In the genomic region with DNA sequence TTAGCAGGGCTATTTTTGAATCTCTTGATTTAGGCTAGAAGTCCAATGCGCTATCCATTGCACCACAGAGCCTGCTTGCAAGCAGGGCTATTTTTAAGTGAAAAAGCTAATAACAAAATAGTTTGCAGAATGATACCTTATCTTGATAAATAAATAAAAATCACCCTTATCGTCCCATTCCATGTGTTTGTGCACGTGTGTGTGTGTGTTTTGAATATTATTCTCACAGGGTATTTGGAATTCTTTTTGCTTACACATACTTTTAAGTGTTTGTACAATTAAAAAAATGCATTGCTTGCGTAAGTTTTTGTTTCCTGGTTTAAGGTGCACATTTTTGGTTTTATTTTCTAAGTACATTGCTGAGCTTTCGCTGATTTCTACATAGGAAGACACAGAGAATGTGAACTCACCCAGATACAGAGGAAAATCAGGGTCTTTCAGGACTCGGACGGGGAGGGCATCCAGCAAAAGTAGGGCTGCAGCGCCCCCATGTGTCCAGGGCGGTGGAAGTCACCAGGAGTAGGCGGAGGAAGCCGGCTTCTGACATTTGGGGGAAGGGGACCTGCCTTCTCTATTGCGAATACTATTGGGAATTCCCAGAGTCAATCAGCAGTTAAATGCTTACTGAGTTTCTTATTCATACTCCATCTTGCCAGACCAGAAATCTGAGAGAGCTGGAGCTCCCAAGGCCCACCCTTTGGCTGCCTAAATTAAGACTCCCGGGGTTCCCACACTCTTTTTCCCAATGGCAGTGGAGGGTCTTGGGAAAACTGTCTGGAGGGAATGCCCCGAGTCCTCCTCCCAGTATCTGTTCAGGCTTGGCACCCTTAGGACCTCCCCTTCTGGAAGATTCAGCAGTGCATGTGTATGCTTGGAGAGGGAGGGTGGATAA, we compare ENCODE assay signal across 8 cellular contexts. TPM values are rescaled to one million over a fixed set of nuclear protein-coding genes. Genes with fewer than 3 reads are reported as not detected.
DNase-seq lines count a peak whose midpoint lies in the region; ATAC-seq lines count a peak whose summit lies in the region.

No MANE protein-coding gene starts in this region.

- H3K36me3 ChIP-seq in rectal smooth muscle tissue (ENCODE audit: control insufficient read depth, insufficient read depth, low read length): no peaks in the 10 kb centered on the region

- no peaks in the 10 kb centered on the region for H3K36me3 Mint-ChIP-seq in T-helper 17 cell (ENCODE audit: low read depth)

- no peak overlapping the region for H3K9ac ChIP-seq in rectal smooth muscle tissue (ENCODE audit: low read length)

- intact Hi-C loops in left ventricle myocardium superior (cut with micrococcal nuclease): loop anchor here (5.0 kb wide), 1 partner anchor 805 kb away; no protein-coding TSS in a partner anchor

- H3K9me3 ChIP-seq in T-helper 17 cell (ENCODE audit: control insufficient read depth, low read length, poor library complexity, severe bottlenecking): no peaks in the 10 kb centered on the region

- H3K27me3 Mint-ChIP-seq in T-helper 17 cell: peaks cover 15% of the 10 kb centered on the region

- DNase-seq in COLO668 (lab: John Stamatoyannopoulos, UW; ENCODE audit: unreplicated experiment) (peak; percentile 77), NCI-H1092 (lab: John Stamatoyannopoulos, UW) (peak; percentile 60), T-helper 17 cell (peak; percentile 64 to 86 (median 74)), amniotic stem cell (lab: John Stamatoyannopoulos, UW) (peak; percentile 38), left ventricle myocardium superior (peak; percentile 86)

- no peak overlapping the region for H3K27ac Mint-ChIP-seq in T-helper 17 cell

- peak overlapping the region; percentile 60 for H3K4me3 Mint-ChIP-seq in T-helper 17 cell

- ATAC-seq in GM21723 (IDR thresholded peaks at IDR 0.05; ENCODE audit: unreplicated experiment) (peak; percentile 47), T-helper 17 cell (peak; percentile 88), left ventricle myocardium superior (peak; percentile 89), GM18858 (IDR thresholded peaks at IDR 0.05; ENCODE audit: unreplicated experiment) (no peak)

- no peaks in the 10 kb centered on the region for H3K27me3 ChIP-seq in rectal smooth muscle tissue (ENCODE audit: control insufficient read depth, insufficient read depth, low read length)

- H3K4me3 ChIP-seq in rectal smooth muscle tissue (ENCODE audit: low read length): peak overlapping the region; percentile 31

- peaks cover 8% of the 10 kb centered on the region for H3K4me1 Mint-ChIP-seq in T-helper 17 cell

- H3K4me1 ChIP-seq in rectal smooth muscle tissue (ENCODE audit: control insufficient read depth, insufficient read depth, low read length): no peaks in the 10 kb centered on the region

- no peak overlapping the region for H3K27ac ChIP-seq in rectal smooth muscle tissue (ENCODE audit: low read depth, low read length)

RNA-seq across cellular contexts. Expression of gene SLC1A2, which starts 27.2 kb away (rescaled TPM):
- under 1 TPM in 1 of 2 donors, not detected in 1; 0.12 TPM for total RNA-seq in T-helper 17 cell
- 2.7 TPM for total RNA-seq in left ventricle myocardium superior
